Comparison of ENCODE assay signal across 8 cellular contexts in the genomic region with DNA sequence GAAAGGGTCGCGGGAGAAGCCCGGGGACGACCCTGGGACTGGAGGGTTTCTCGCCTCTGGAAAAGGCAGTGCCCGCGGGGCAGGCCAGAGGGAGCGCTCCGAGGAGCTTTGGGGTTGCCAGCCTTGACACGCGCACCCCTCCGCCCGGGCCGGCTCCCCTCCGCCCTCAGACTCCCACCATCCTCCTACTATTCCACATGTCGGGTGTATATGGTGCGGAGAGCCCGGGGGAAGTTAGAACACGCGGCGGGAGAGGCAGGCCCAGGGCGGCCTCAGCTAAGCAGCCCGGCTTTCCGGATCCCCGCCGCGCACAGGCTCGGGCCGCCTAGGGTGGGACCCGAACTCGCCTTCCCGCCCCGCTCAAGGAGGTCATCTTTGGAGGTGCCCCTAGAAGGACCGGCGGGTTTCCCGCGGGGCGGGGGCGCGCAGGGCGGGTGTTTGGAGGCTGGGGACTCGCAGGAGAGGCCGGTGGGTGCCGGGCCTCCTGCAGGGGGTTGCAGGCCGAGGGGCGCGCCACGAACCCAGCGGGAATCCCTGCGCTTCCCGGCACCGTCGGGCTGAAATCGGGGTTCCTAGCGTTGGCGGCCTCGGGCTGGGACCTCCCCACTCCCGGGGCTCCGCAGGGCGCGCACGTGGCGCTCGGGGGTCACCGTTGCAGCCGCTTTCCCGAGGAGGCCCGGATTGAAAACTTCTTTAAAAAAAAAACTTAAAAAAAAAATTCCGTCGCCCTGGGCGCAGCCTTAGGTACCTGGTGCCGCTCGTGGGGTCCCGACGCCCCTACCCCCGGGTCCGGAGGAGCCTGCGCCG. TPM values are rescaled to one million over a fixed set of nuclear protein-coding genes. Genes with fewer than 3 reads are reported as not detected.
DNase-seq lines count a peak whose midpoint lies in the region; ATAC-seq and TF ChIP-seq lines count a peak whose summit lies in the region.

No MANE protein-coding gene starts in this region.

- peaks cover 13 to 63% (median 27%) of the 10 kb centered on the region in 4 donors for H3K4me1 Mint-ChIP-seq in CD4-positive, CD25-positive, alpha-beta regulatory T cell

- H3K4me3 ChIP-seq in CD4-positive, CD25-positive, alpha-beta regulatory T cell (ENCODE audit: low read depth, low read length) = peak overlapping the region; percentile 57
- H3K4me3 ChIP-seq in LNCaP clone FGC (ENCODE audit: low read depth, low read length) (peak overlapping the region; percentile 53), cardiac fibroblast (replicated peaks in 1 of 2; ENCODE audit: low read depth in 2 of 2, low read length in 2 of 2) (peak overlapping the region; percentile 48 to 59), mononuclear cell (ENCODE audit: low read length) (peak overlapping the region; percentile 57), uterus (peak overlapping the region; percentile 26 to 59)

- ATAC-seq in CD4-positive, CD25-positive, alpha-beta regulatory T cell (ENCODE audit: low read depth in 2 of 2) = peak; percentile 0 to 7

- H3K27ac Mint-ChIP-seq in CD4-positive, CD25-positive, alpha-beta regulatory T cell = peak overlapping the region; percentile 93 to 98 (median 97)

- peak overlapping the region; percentile 79 to 92 (median 90) for H3K4me3 Mint-ChIP-seq in CD4-positive, CD25-positive, alpha-beta regulatory T cell

- peak overlapping the region; percentile 95 for H3K27ac ChIP-seq in CD4-positive, CD25-positive, alpha-beta regulatory T cell (ENCODE audit: insufficient read depth, low read length, poor library complexity, severe bottlenecking)
- H3K27ac ChIP-seq in uterus = peak overlapping the region; percentile 87 to 88

- no peaks in the 10 kb centered on the region for H3K9me3 Mint-ChIP-seq in CD4-positive, CD25-positive, alpha-beta regulatory T cell

- no peaks in the 10 kb centered on the region for H3K36me3 ChIP-seq in CD4-positive, CD25-positive, alpha-beta regulatory T cell (ENCODE audit: control insufficient read depth, insufficient read depth, low read length)
- no peaks in the 10 kb centered on the region for H3K36me3 ChIP-seq in uterus

- peaks cover 7% of the 10 kb centered on the region for H3K36me3 Mint-ChIP-seq in CD4-positive, CD25-positive, alpha-beta regulatory T cell

- peaks cover 22% of the 10 kb centered on the region for H3K27me3 Mint-ChIP-seq in CD4-positive, CD25-positive, alpha-beta regulatory T cell

- TF ChIP-seq POLR2A in uterus (IDR thresholded peaks at IDR 0.05) = no peak

- intact Hi-C loops in uterus (cut with DNase I; ENCODE audit: low total_unique reads) = loop anchor here (5.0 kb wide), 1 partner anchor 58 kb away; no protein-coding TSS in a partner anchor

- TF ChIP-seq CTCF in LNCaP clone FGC (IDR thresholded peaks at IDR 0.05; ENCODE audit: control insufficient read depth, extremely low read depth, insufficient read depth) (no peak), cardiac fibroblast (IDR thresholded peaks at IDR 0.05; ENCODE audit: low read depth, low read length) (no peak), uterus (IDR thresholded peaks at IDR 0.05) (no peak)

- H3K9me3 ChIP-seq in CD4-positive, CD25-positive, alpha-beta regulatory T cell (ENCODE audit: control insufficient read depth in 2 of 2, low read length in 2 of 2) = no peaks in the 10 kb centered on the region
- H3K9me3 ChIP-seq in mononuclear cell (ENCODE audit: low read depth, low read length) = no peaks in the 10 kb centered on the region
- H3K9me3 ChIP-seq in uterus = no peaks in the 10 kb centered on the region

- peaks cover 70% of the 10 kb centered on the region for H3K4me1 ChIP-seq in CD4-positive, CD25-positive, alpha-beta regulatory T cell (ENCODE audit: control insufficient read depth, insufficient read depth, low read length, poor library complexity, severe bottlenecking)
- H3K4me1 ChIP-seq in mononuclear cell (ENCODE audit: insufficient read depth, low read length) = peaks cover 67% of the 10 kb centered on the region
- H3K4me1 ChIP-seq in uterus = peaks cover 0 to 8% of the 10 kb centered on the region in 2 donors

- no peaks in the 10 kb centered on the region for H3K27me3 ChIP-seq in CD4-positive, CD25-positive, alpha-beta regulatory T cell (ENCODE audit: control insufficient read depth, insufficient read depth, low read length)
- H3K27me3 ChIP-seq in mononuclear cell (ENCODE audit: insufficient read depth, low read length) (peaks cover 14% of the 10 kb centered on the region), uterus (no peaks in the 10 kb centered on the region)

- DNase-seq in CD4-positive, CD25-positive, alpha-beta regulatory T cell = peak in 1 of 3 donors; percentile 41
- DNase-seq in LNCaP clone FGC (ENCODE audit: low read depth) (no peak), cardiac fibroblast (ENCODE audit: low read depth in 2 of 2) (no peak), uterus (no peak), HK-2 (ENCODE audit: unreplicated experiment) (no peak), NCI-H345 (lab: John Stamatoyannopoulos, UW) (no peak), 8988T (no peak)

RNA-seq across cellular contexts. Expression of gene NFATC1, which starts 3.7 kb away (rescaled TPM):
- 64.7 TPM for total RNA-seq in CD4-positive, CD25-positive, alpha-beta regulatory T cell
- 10 to 100 TPM; 13.1 to 23.8 (median 19.2) TPM for polyA plus RNA-seq in CD4-positive, CD25-positive, alpha-beta regulatory T cell
- 23.9 TPM for total RNA-seq in mononuclear cell
- 10 to 100 TPM in 3 of 4 donors, 1 to 10 TPM in 1; 9.2 to 25.1 (median 14.6) TPM for total RNA-seq in uterus
